1 cellular context compared by ENCODE assay signal in genomic region chr7:150973571-150974451, GRCh38.
TF ChIP-seq lines count a peak whose summit lies in the region.

No MANE protein-coding gene starts in this region.

TF ChIP-seq in H1, 55 proteins besides CTCF, POLR2A, EP300 and RAD21:
- no peak for TF ChIP-seq TEAD4 (IDR thresholded peaks at IDR 0.05; ENCODE audit: low read depth, low read length)
- TF ChIP-seq TCF12 (IDR thresholded peaks at IDR 0.05; ENCODE audit: low read depth, low read length) = peak; percentile 90; the same call in 1 of the 2 replicates
- TF ChIP-seq NRF1 (IDR thresholded peaks at IDR 0.05; ENCODE audit: low read depth, low read length) = no peak
- no peak for TF ChIP-seq CTBP2 (IDR thresholded peaks at IDR 0.05; ENCODE audit: borderline replicate concordance, insufficient read depth, insufficient read length, low read length)
- TF ChIP-seq E2F6 (IDR thresholded peaks at IDR 0.05) = no peak
- no peak for TF ChIP-seq GTF2F1 (IDR thresholded peaks at IDR 0.05; ENCODE audit: borderline replicate concordance, low read depth, low read length)
- TF ChIP-seq SIN3A (conservative IDR thresholded peaks at IDR 0.05 in 1 of 2, IDR thresholded peaks at IDR 0.05 in 1 of 2; ENCODE audit: low read depth in 1 of 2, low read length in 2 of 2) = 0 out of 4 replicates have a peak, but pooled peaks of 1 of the 2 experiments have one; percentile 41
- no peak for TF ChIP-seq BACH1 (IDR thresholded peaks at IDR 0.05; ENCODE audit: low read length)
TF ChIP-seq in H1: peak in this region for 2.
